Comparison of ENCODE assay signal across 18 cellular contexts in genomic region chr20:10319855-10320254, GRCh38.
"Had no signal": no experiment of that assay in that cellular context is flagged by ENCODE, and none has a peak within 500 bp of the region (broad histone marks: within the 10 kb centered on the region; RNA-seq: fewer than 3 reads in every experiment).

No MANE protein-coding gene starts in this region.

- ATAC-seq: activated CD4-positive, alpha-beta T cell treated with anti-CD3 and anti-CD28 coated beads for 36 hours; gastroesophageal sphincter; heart right ventricle; mucosa of descending colon; psoas muscle; right lobe of liver; stimulated activated memory B cell treated with anti-CD40 and anti-IgM and Interleukin-4, amounts not matched to agents 10 μg/mL and 1 μg/mL and 100 μg/mL, for 72 hours; T-helper 17 cell had no signal

- H3K27me3 ChIP-seq: gastroesophageal sphincter, ovary, right lobe of liver, upper lobe of left lung had no signal

- H3K4me1 ChIP-seq: gastroesophageal sphincter, psoas muscle, right lobe of liver, upper lobe of left lung had no signal

- H3K27ac ChIP-seq: coronary artery, gastroesophageal sphincter, heart right ventricle, ovary, psoas muscle, right lobe of liver, thoracic aorta, upper lobe of left lung had no signal

- H3K9me3 ChIP-seq: ovary, psoas muscle, right lobe of liver, thoracic aorta, upper lobe of left lung had no signal

- H3K4me3 ChIP-seq: coronary artery, gastroesophageal sphincter, heart right ventricle, mucosa of descending colon, ovary, psoas muscle, right lobe of liver, thoracic aorta, upper lobe of left lung had no signal

- DNase-seq: activated CD4-positive, alpha-beta T cell treated with anti-CD3 and anti-CD28 coated beads for 36 hours; activated CD4-positive, alpha-beta T cell treated with anti-CD3 and anti-CD28 coated beads, Interleukin-2, amount 50 U/mL, for 48 hours; activated naive CD8-positive, alpha-beta T cell treated with anti-CD3 and anti-CD28 coated beads, Interleukin-2, amount 10 ng/mL, durations not matched to agents 7 days and 5 days; activated T-cell treated with anti-CD3 and anti-CD28 coated beads for 4 hours; heart right ventricle; mesenchymal stem cell; mucosa of descending colon; naive B cell; ovary; psoas muscle; right lobe of liver; stimulated activated CD4-positive, alpha-beta T cell treated with anti-CD3 and anti-CD28 coated beads, Interleukin-4, amount 100 ng/mL, for 24 hours; T-helper 17 cell; upper lobe of left lung had no signal

- H3K36me3 ChIP-seq: gastroesophageal sphincter, heart right ventricle, ovary, right lobe of liver, thoracic aorta, upper lobe of left lung had no signal
